Comparison of ENCODE assay signal across 15 cellular contexts in genomic region chr12:14810167-14810952, GRCh38. TPM values are rescaled to one million over a fixed set of nuclear protein-coding genes. Genes with fewer than 3 reads are reported as not detected.
"Had no signal": no experiment of that assay in that cellular context is flagged by ENCODE, and none has a peak within 500 bp of the region (broad histone marks: within the 10 kb centered on the region; RNA-seq: fewer than 3 reads in every experiment).

No MANE protein-coding gene starts in this region.

- H3K4me1 Mint-ChIP-seq: brain had no signal

- DNase-seq: activated CD4-positive, alpha-beta memory T cell treated with anti-CD3 and anti-CD28 coated beads for 36 hours; activated CD4-positive, alpha-beta T cell treated with anti-CD3 and anti-CD28 coated beads for 1 hour; amygdala; cerebellar nuclear complex; hippocampal formation; ovary; stimulated activated CD4-positive, alpha-beta T cell treated with anti-CD3 and anti-CD28 coated beads, Interleukin-2, amount 100 ng/mL, for 48 hours; stomach; T-helper 9 cell had no signal

- H3K27ac ChIP-seq: ovary, stomach had no signal

- H3K4me1 ChIP-seq: stomach had no signal

- H3K36me3 Mint-ChIP-seq: activated CD4-positive, alpha-beta memory T cell treated with anti-CD3 and anti-CD28 coated beads for 36 hours; brain had no signal

- H3K27me3 Mint-ChIP-seq: activated CD4-positive, alpha-beta memory T cell treated with anti-CD3 and anti-CD28 coated beads for 36 hours; activated T-helper 17 cell treated with anti-CD3 and anti-CD28 coated beads, Interleukin-2, amount 50 U/mL, for 72 hours had no signal

- H3K27ac Mint-ChIP-seq: activated CD4-positive, alpha-beta memory T cell treated with anti-CD3 and anti-CD28 coated beads for 36 hours; activated naive CD4-positive, alpha-beta T cell treated with anti-CD3 and anti-CD28 coated beads for 36 hours; activated T-helper 17 cell treated with anti-CD3 and anti-CD28 coated beads, Interleukin-2, amount 50 U/mL, for 72 hours; brain had no signal

- ATAC-seq: activated T-helper 17 cell treated with anti-CD3 and anti-CD28 coated beads, Interleukin-2, amount 50 U/mL, for 72 hours; esophagus mucosa had no signal

- H3K4me3 Mint-ChIP-seq: activated CD4-positive, alpha-beta memory T cell treated with anti-CD3 and anti-CD28 coated beads for 36 hours; activated naive CD4-positive, alpha-beta T cell treated with anti-CD3 and anti-CD28 coated beads for 36 hours; activated T-helper 17 cell treated with anti-CD3 and anti-CD28 coated beads, Interleukin-2, amount 50 U/mL, for 72 hours; brain had no signal

- H3K9me3 Mint-ChIP-seq: activated CD4-positive, alpha-beta memory T cell treated with anti-CD3 and anti-CD28 coated beads for 36 hours; activated naive CD4-positive, alpha-beta T cell treated with anti-CD3 and anti-CD28 coated beads for 36 hours; activated T-helper 17 cell treated with anti-CD3 and anti-CD28 coated beads, Interleukin-2, amount 50 U/mL, for 72 hours; brain had no signal

- H3K4me3 ChIP-seq: ovary, stomach had no signal

- H3K27me3 ChIP-seq: ovary, stomach had no signal

RNA-seq across cellular contexts. Expression of gene SMCO3, which starts 3.6 kb away (rescaled TPM):
- total RNA-seq: activated CD4-positive, alpha-beta memory T cell treated with anti-CD3 and anti-CD28 coated beads for 36 hours; activated naive CD4-positive, alpha-beta T cell treated with anti-CD3 and anti-CD28 coated beads for 36 hours; activated T-helper 17 cell treated with anti-CD3 and anti-CD28 coated beads, Interleukin-2, amount 50 U/mL, for 72 hours; esophagus mucosa; kidney epithelial cell had no signal
- polyA plus RNA-seq: stomach had no signal

RNA-seq across cellular contexts. Expression of gene ART4, which starts 33.0 kb away (rescaled TPM):
- total RNA-seq: activated CD4-positive, alpha-beta memory T cell treated with anti-CD3 and anti-CD28 coated beads for 36 hours; activated naive CD4-positive, alpha-beta T cell treated with anti-CD3 and anti-CD28 coated beads for 36 hours; activated T-helper 17 cell treated with anti-CD3 and anti-CD28 coated beads, Interleukin-2, amount 50 U/mL, for 72 hours; kidney epithelial cell had no signal
- polyA plus RNA-seq: neural cell had no signal
